8 cellular contexts compared by ENCODE assay signal in genomic region chr1:42949312-42950145, GRCh38. TPM values are rescaled to one million over a fixed set of nuclear protein-coding genes. Genes with fewer than 3 reads are reported as not detected.
DNase-seq lines count a peak whose midpoint lies in the region; TF ChIP-seq lines count a peak whose summit lies in the region.

No MANE protein-coding gene starts in this region.

- peaks cover 7% of the 10 kb centered on the region for H3K36me3 Mint-ChIP-seq in neural crest cell (ENCODE audit: low read depth)

- peak overlapping the region; percentile 65 for H3K4me2 ChIP-seq in PC-9
- H3K4me2 ChIP-seq in mammary epithelial cell (ENCODE audit: insufficient read depth, low read depth, low read length): peak overlapping the region; percentile 73

- peak overlapping the region; percentile 24; the same call in 1 of the 2 replicates for H3K4me3 ChIP-seq in PC-9
- peak overlapping the region in 1 of 3 experiments; percentile 13 for H3K4me3 ChIP-seq in mammary epithelial cell (replicated peaks in 1 of 3; ENCODE audit: insufficient read depth in 1 of 3, low read depth in 2 of 3, low read length in 3 of 3)

- BruUV-seq in PC-9 (replicated peaks; lab: Mats Ljungman, UMichigan) (TSS peak; percentile 54), mammary epithelial cell (replicated peaks; lab: Mats Ljungman, UMichigan) (no TSS peak)

- intact Hi-C loops in PC-9 (cut with micrococcal nuclease; ENCODE audit: unreplicated experiment) (loop anchor here (1.0 to 10.0 kb wide), 2 partner anchors 9 to 585 kb away; partner anchors contain the start of genes PTPRF and SLC2A1), mammary epithelial cell (cut with micrococcal nuclease) (loop anchor here (1.0 kb wide), 1 partner anchor 8 kb away; no protein-coding TSS in a partner anchor)

- peaks cover 89% of the 10 kb centered on the region for H3K4me1 Mint-ChIP-seq in neural crest cell

- H3K27ac ChIP-seq in PC-9 (peak overlapping the region; percentile 64), mammary epithelial cell (ENCODE audit: insufficient read depth, low read depth, low read length) (peak overlapping the region; percentile 63)

- H3K27ac Mint-ChIP-seq in neural crest cell (ENCODE audit: unreplicated experiment): peak overlapping the region; percentile 64

- in situ Hi-C loops in mammary epithelial cell (cut with MboI; ENCODE audit: low sequenced_read_pairs in 2 of 2): no loop called here

- H3K27me3 ChIP-seq in PC-9 (ENCODE audit: insufficient read depth, low read depth) (no peaks in the 10 kb centered on the region), mammary epithelial cell (ENCODE audit: insufficient read depth, low read length) (no peaks in the 10 kb centered on the region)

- 19% methylated on average over 8 of the region's 9 CpGs for WGBS in mammary epithelial cell (ENCODE audit: low coverage, missing lambda C conversion rate)

- DNase-seq in ELR (ENCODE audit: low read depth) (peak; percentile 50), PC-9 (peak; percentile 56 to 69), mammary epithelial cell (no peak), neural crest cell (ENCODE audit: low read depth, low spot score) (no peak), SHP77 (lab: John Stamatoyannopoulos, UW) (no peak), SKM-1 (lab: John Stamatoyannopoulos, UW; ENCODE audit: unreplicated experiment) (no peak), NCI-H2227 treated with DMSO at 0.1 percent for 48 hours (lab: John Stamatoyannopoulos, UW) (no peak), GF-D8 (lab: John Stamatoyannopoulos, UW) (no peak)

- H3F3A ChIP-seq in PC-9 (ENCODE audit: insufficient read depth, low read depth): peaks cover 59% of the 10 kb centered on the region

- peaks cover 100% of the 10 kb centered on the region for H3K79me2 ChIP-seq in PC-9 (ENCODE audit: low read depth)
- H3K79me2 ChIP-seq in mammary epithelial cell (ENCODE audit: insufficient read depth, low read length): peaks cover 99% of the 10 kb centered on the region

- no peak overlapping the region for H2AFZ ChIP-seq in PC-9
- H2AFZ ChIP-seq in mammary epithelial cell (ENCODE audit: low read depth, low read length): no peak overlapping the region

- POLR2A ChIA-PET in PC-9 (lab: Charles Lee; ENCODE audit: unreplicated experiment): interaction anchor here (0.5 to 1.2 kb wide), 5 partner anchors 13 to 1947 kb away, joined by 3 to 14 read pairs (median 6); no protein-coding TSS in a partner anchor

- TF ChIP-seq CTCF in PC-9 (conservative IDR thresholded peaks at IDR 0.05) (no peak), mammary epithelial cell (conservative IDR thresholded peaks at IDR 0.05 in 1 of 2, IDR thresholded peaks at IDR 0.05 in 1 of 2; ENCODE audit: extremely low read depth in 1 of 2, insufficient read depth in 1 of 2, low read depth in 1 of 2, low read length in 2 of 2) (no peak), neural crest cell (conservative IDR thresholded peaks at IDR 0.05) (no peak)

- H3K9me3 ChIP-seq in PC-9 (ENCODE audit: insufficient read depth, low read depth) (no peaks in the 10 kb centered on the region), mammary epithelial cell (replicated peaks; ENCODE audit: insufficient read depth, low read length) (no peaks in the 10 kb centered on the region)

- CTCF ChIA-PET in PC-9 (lab: Charles Lee): interaction anchor here (0.6 kb wide), 1 partner anchor 12 kb away, joined by 4 read pairs; no protein-coding TSS in a partner anchor
- CTCF ChIA-PET in mammary epithelial cell (lab: Charles Lee; ENCODE audit: low non-redundant PET): no interaction called here

- no peaks in the 10 kb centered on the region for H3K9me2 ChIP-seq in PC-9 (ENCODE audit: insufficient read depth)

- H3K36me3 ChIP-seq in PC-9 (ENCODE audit: low read depth) (peaks cover 9% of the 10 kb centered on the region; the same call in 1 of the 2 replicates), mammary epithelial cell (ENCODE audit: insufficient read depth, low read length) (peaks cover 27% of the 10 kb centered on the region)

- peaks cover 4% of the 10 kb centered on the region for H3K27me3 Mint-ChIP-seq in neural crest cell (ENCODE audit: low read depth)

- peak overlapping the region; percentile 81 for H3K4me3 Mint-ChIP-seq in neural crest cell

- H3K9me3 Mint-ChIP-seq in neural crest cell: no peaks in the 10 kb centered on the region

- dilution Hi-C loops in mammary epithelial cell (cut with HindIII; ENCODE audit: low sequenced_read_pairs): no loop called here

- peak overlapping the region; percentile 55 for H3K9ac ChIP-seq in mammary epithelial cell (ENCODE audit: insufficient read depth, low read length)

- H4K20me1 ChIP-seq in PC-9 (ENCODE audit: insufficient read depth) (peaks cover 5% of the 10 kb centered on the region; the same call in 1 of the 2 replicates), mammary epithelial cell (ENCODE audit: insufficient read depth, low read length) (no peaks in the 10 kb centered on the region)

- peaks cover 95% of the 10 kb centered on the region for H3K4me1 ChIP-seq in PC-9 (replicated peaks; ENCODE audit: insufficient read depth)
- peaks cover 94% of the 10 kb centered on the region for H3K4me1 ChIP-seq in mammary epithelial cell (ENCODE audit: insufficient read depth, low read length)

RNA-seq across cellular contexts. Expression of gene SLC2A1, which starts 9.1 kb away (rescaled TPM):
- 327 and 337 TPM in 2 replicates for total RNA-seq in PC-9 (2021)
- 100 to 1,000 TPM; 471 to 738 TPM for total RNA-seq in mammary epithelial cell
- polyA plus RNA-seq in mammary epithelial cell: 404 TPM
- 456 TPM for polyA minus RNA-seq in mammary epithelial cell
- total RNA-seq in neural crest cell: 254 and 265 TPM in 2 replicates

Comparison
In these comparisons a context has a peak if more than half of its experiments do, and no peak if none do; other contexts are left out.
1. DNase-seq: peak in ELR (single experiment) and PC-9 (2 of 2); none in mammary epithelial cell (single experiment), neural crest cell (single experiment), SHP77 (0 of 2), SKM-1 (single experiment), NCI-H2227 treated with DMSO at 0.1 percent for 48 hours (single experiment) and GF-D8 (single experiment).